In the genomic region with DNA sequence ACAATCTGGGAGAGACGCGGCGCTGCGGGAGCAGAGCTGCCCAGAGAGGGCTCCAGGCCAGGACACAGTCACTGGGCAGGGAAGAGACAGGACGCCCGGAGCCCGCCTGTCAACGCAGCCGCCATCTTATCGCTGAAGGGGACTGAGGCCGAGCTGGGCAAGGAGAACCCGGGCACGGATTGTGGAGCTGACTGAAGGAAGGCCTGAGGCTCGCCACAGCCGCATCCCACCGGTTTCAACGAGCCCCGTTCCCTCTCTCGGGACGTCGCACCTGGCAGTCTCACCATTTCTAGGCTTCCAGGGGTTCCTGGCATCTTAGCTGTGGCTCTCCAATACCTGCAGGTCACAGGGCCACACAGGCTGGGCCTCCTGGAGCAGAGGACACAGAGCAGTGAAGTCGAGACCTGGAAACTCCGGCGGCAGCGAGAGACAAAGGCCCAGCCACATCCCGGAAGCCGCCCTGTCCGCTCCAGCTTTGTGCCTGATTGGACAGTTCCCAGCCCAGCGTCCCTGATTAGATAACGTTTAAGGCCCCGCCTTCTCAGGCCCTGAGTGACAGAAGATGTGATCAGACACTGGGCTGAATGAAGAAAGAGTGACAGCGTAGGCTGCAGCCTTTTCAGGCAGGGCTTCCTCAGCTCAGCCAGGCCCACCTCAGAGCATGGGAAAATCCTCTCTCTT, we compare ENCODE assay signal across 8 cellular contexts. TPM values are rescaled to one million over a fixed set of nuclear protein-coding genes. Genes with fewer than 3 reads are reported as not detected.
DNase-seq lines count a peak whose midpoint lies in the region; ATAC-seq and TF ChIP-seq lines count a peak whose summit lies in the region.

A gene (minus strand): TSS at position 431 of the 681 bp plus-strand sequence. CDS start 117 bp downstream, at position 314.

- WGBS in right cardiac atrium, result 0% methylated on average over 32 of the region's 32 CpGs

- H3K36me3 ChIP-seq in uterus, result no peaks in the 10 kb centered on the region

- TF ChIP-seq POLR2A in uterus (IDR thresholded peaks at IDR 0.05), result peak; percentile 83 to 84

- peak within 1 kb of the TSS; percentile 89 for H3K27ac ChIP-seq in right cardiac atrium (ENCODE audit: low read length)
- peak within 1 kb of the TSS; percentile 87 to 89 for H3K27ac ChIP-seq in uterus

- intact Hi-C loops in right cardiac atrium (cut with DNase I), result loop anchor here in 1 of 4 donors (10.0 kb wide), 1 partner anchor 120 kb away; no protein-coding TSS in a partner anchor
- intact Hi-C loops in uterus (cut with DNase I; ENCODE audit: low total_unique reads), result no loop called here

- ATAC-seq in HG02571 (IDR thresholded peaks at IDR 0.05; ENCODE audit: unreplicated experiment), result peak; percentile 99
- peak; percentile 99 for ATAC-seq in right cardiac atrium

- peak; percentile 81 for DNase-seq in GM10248 (ENCODE audit: extremely low spot score)
- DNase-seq in NCI-H1105 (lab: John Stamatoyannopoulos, UW), result peak; percentile 97
- DNase-seq in T-helper 2 cell, result peak; percentile 65 to 98 (median 86)
- peak; percentile 62 to 98 (median 95) for DNase-seq in anterior cingulate cortex (lab: John Stamatoyannopoulos, UW)
- DNase-seq in right cardiac atrium, result peak; percentile 96 to 98 (median 97)
- peak; percentile 91 for DNase-seq in pulmonary artery endothelial cell (ENCODE audit: low read depth, low spot score)
- peak; percentile 94 to 97 for DNase-seq in uterus

- TF ChIP-seq CTCF in GM10248 (IDR thresholded peaks at IDR 0.05; ENCODE audit: control extremely low read depth, extremely low read depth, low read depth, missing control alignments), result no peak
- TF ChIP-seq CTCF in uterus (IDR thresholded peaks at IDR 0.05), result no peak

- no peaks in the 10 kb centered on the region for H3K9me3 ChIP-seq in right cardiac atrium (ENCODE audit: control insufficient read depth, low read length)
- no peaks in the 10 kb centered on the region for H3K9me3 ChIP-seq in uterus

- CTCF ChIA-PET in GM10248 (lab: Yijun Ruan, JAX), result interaction anchor here (1.1 kb wide), 1 partner anchor 20 kb away, joined by 3 read pairs; no protein-coding TSS in a partner anchor

- POLR2A ChIA-PET in GM10248 (lab: Yijun Ruan, JAX), result interaction anchor here (0.6 to 1.1 kb wide), 2 partner anchors 292 to 353 kb away, joined by 3 read pairs; a partner anchor contains a TSS

- H3K27me3 ChIP-seq in right cardiac atrium (ENCODE audit: control insufficient read depth, insufficient read depth), result no peaks in the 10 kb centered on the region
- no peaks in the 10 kb centered on the region for H3K27me3 ChIP-seq in uterus

- H3K4me1 ChIP-seq in right cardiac atrium (ENCODE audit: control insufficient read depth, insufficient read depth, low read length) (peaks cover 2% of the 10 kb centered on the region), uterus (peaks cover 0 to 3% of the 10 kb centered on the region in 2 donors)

- peak within 1 kb of the TSS; percentile 91 for H3K4me3 ChIP-seq in right cardiac atrium (ENCODE audit: low read length)
- H3K4me3 ChIP-seq in uterus, result peak within 1 kb of the TSS; percentile 74 to 86

RNA-seq across cellular contexts. Expression of the gene that starts here (rescaled TPM):
- total RNA-seq in right cardiac atrium (100 to 1,000 TPM in 3 of 4 donors, 10 to 100 TPM in 1; 94.4 to 170 (median 139) TPM), pulmonary artery endothelial cell (8.4 and 9.7 TPM in 2 replicates), uterus (100 to 1,000 TPM in 2 of 4 donors, 10 to 100 TPM in 2; 39.4 to 119 (median 76.6) TPM)
- 19.9 TPM for polyA plus RNA-seq in right cardiac atrium

Comparison
In these comparisons a context has a peak if more than half of its experiments do, and no peak if none do; other contexts are left out.
1. Peak in every context shown above with its lines: DNase-seq, ATAC-seq, H3K4me3 ChIP-seq and H3K27ac ChIP-seq.